In genomic region chr17:59380474-59380873, GRCh38 we compare ENCODE assay signal across 25 cellular contexts. TPM values are rescaled to one million over a fixed set of nuclear protein-coding genes. Genes with fewer than 3 reads are reported as not detected.
DNase-seq lines count a peak whose midpoint lies in the region; ATAC-seq, FAIRE-seq and TF ChIP-seq lines count a peak whose summit lies in the region.
"Had no signal": no experiment of that assay in that cellular context is flagged by ENCODE, and none has a peak within 500 bp of the region (broad histone marks: within the 10 kb centered on the region; RNA-seq: fewer than 3 reads in every experiment).

No MANE protein-coding gene starts in this region.

- peaks cover 16% of the 10 kb centered on the region for H3K36me3 Mint-ChIP-seq in astrocyte (ENCODE audit: low read depth, unreplicated experiment)

- H3K4me3 ChIP-seq in astrocyte (ENCODE audit: insufficient read depth, low read depth, low read length) (no peak overlapping the region), mucosa of descending colon (no peak overlapping the region), subcutaneous abdominal adipose tissue (ENCODE audit: low read depth in 1 of 5, low read length in 5 of 5) (no peak overlapping the region)
- H3K4me3 ChIP-seq: GM12878, MG63, prostate gland had no signal

- TF ChIP-seq CTCF in VCaP (conservative IDR thresholded peaks at IDR 0.05) (no peak), astrocyte (IDR thresholded peaks at IDR 0.05; ENCODE audit: insufficient read depth, low read depth, low read length) (no peak), mucosa of descending colon (IDR thresholded peaks at IDR 0.05) (no peak)

- no peaks in the 10 kb centered on the region for H3K79me2 ChIP-seq in astrocyte (ENCODE audit: insufficient read depth, low read length)

- H3K27ac ChIP-seq in VCaP (peak overlapping the region; percentile 76), astrocyte (ENCODE audit: low read depth, low read length) (no peak overlapping the region), subcutaneous abdominal adipose tissue (ENCODE audit: low read depth, low read length) (peak overlapping the region; percentile 0)

- ATAC-seq in mucosa of descending colon, result peak; percentile 55
- ATAC-seq: effector memory CD8-positive, alpha-beta T cell; GM12878 had no signal

- no peak for FAIRE-seq in astrocyte (lab: Jason Lieb, UNC)
- FAIRE-seq: GM12878 had no signal

- H3K9ac ChIP-seq in astrocyte (ENCODE audit: low read length) (no peak overlapping the region), subcutaneous abdominal adipose tissue (ENCODE audit: low read length in 5 of 5) (no peak overlapping the region)

- H3K4me3 Mint-ChIP-seq in astrocyte (ENCODE audit: unreplicated experiment), result no peak overlapping the region
- H3K4me3 Mint-ChIP-seq: effector memory CD8-positive, alpha-beta T cell; neural crest cell had no signal

- DNase-seq in astrocyte (ENCODE audit: low read depth) (no peak), mucosa of descending colon (no peak), DMS 273 (lab: John Stamatoyannopoulos, UW; ENCODE audit: unreplicated experiment) (no peak), NCI-H1417 (lab: John Stamatoyannopoulos, UW) (no peak), COLO668 (lab: John Stamatoyannopoulos, UW; ENCODE audit: unreplicated experiment) (no peak)
- DNase-seq in activated T-cell treated with anti-CD3 and anti-CD28 coated beads, Interleukin-2, amount 50 U/mL, for 1 hour, result no peak
- DNase-seq: activated CD4-positive, alpha-beta T cell treated with anti-CD3 and anti-CD28 coated beads for 4 hours; CD4-positive, CD25-positive, alpha-beta regulatory T cell; cerebellar nuclear complex; DMS53; effector memory CD8-positive, alpha-beta T cell; GOT3; MG63; midbrain; NCI-H146; NCI-H2171 treated with DMSO at 0.1 percent for 48 hours; NCI-H774; OCI-M1; SHP77 treated with DMSO at 0.1 percent for 48 hours; T-helper 1 cell had no signal

- H3K9me3 Mint-ChIP-seq in astrocyte (ENCODE audit: unreplicated experiment), result no peaks in the 10 kb centered on the region
- H3K9me3 Mint-ChIP-seq: CD4-positive, CD25-positive, alpha-beta regulatory T cell; effector memory CD8-positive, alpha-beta T cell; neural crest cell had no signal

- H3K4me1 Mint-ChIP-seq in astrocyte (ENCODE audit: low read depth, unreplicated experiment), result peaks cover 46% of the 10 kb centered on the region

- H3K9me3 ChIP-seq in astrocyte (ENCODE audit: insufficient read depth, low read depth, low read length) (no peaks in the 10 kb centered on the region), mucosa of descending colon (no peaks in the 10 kb centered on the region), subcutaneous abdominal adipose tissue (ENCODE audit: control insufficient read depth in 5 of 5, low read length in 5 of 5) (no peaks in the 10 kb centered on the region)
- H3K9me3 ChIP-seq: MG63, prostate gland had no signal

- intact Hi-C loops in mucosa of descending colon (cut with DNase I, micrococcal nuclease), result no loop called here

- no peak overlapping the region for H3K4me2 ChIP-seq in astrocyte (ENCODE audit: low read length)

- no peaks in the 10 kb centered on the region for H3K27me3 Mint-ChIP-seq in astrocyte (ENCODE audit: low read depth, unreplicated experiment)
- H3K27me3 Mint-ChIP-seq: CD4-positive, CD25-positive, alpha-beta regulatory T cell; effector memory CD8-positive, alpha-beta T cell had no signal

- H2AFZ ChIP-seq in astrocyte (ENCODE audit: low read depth, low read length), result no peak overlapping the region

- no peaks in the 10 kb centered on the region for H3K27me3 ChIP-seq in astrocyte (ENCODE audit: insufficient read depth, low read length)
- no peaks in the 10 kb centered on the region for H3K27me3 ChIP-seq in subcutaneous abdominal adipose tissue (ENCODE audit: control insufficient read depth in 5 of 5, insufficient read depth in 4 of 5, low read length in 5 of 5)
- H3K27me3 ChIP-seq: MG63 had no signal

- no peaks in the 10 kb centered on the region for H3K36me3 ChIP-seq in astrocyte (ENCODE audit: insufficient read depth, low read length)
- H3K36me3 ChIP-seq in mucosa of descending colon (ENCODE audit: low read depth), result no peaks in the 10 kb centered on the region
- H3K36me3 ChIP-seq in subcutaneous abdominal adipose tissue (ENCODE audit: control insufficient read depth in 5 of 5, insufficient read depth in 5 of 5, low read length in 5 of 5), result peaks cover 0 to 6% (median 0%) of the 10 kb centered on the region in 5 donors
- H3K36me3 ChIP-seq: MG63, prostate gland had no signal

- H3K27ac Mint-ChIP-seq in astrocyte (ENCODE audit: unreplicated experiment), result peak overlapping the region; percentile 47
- H3K27ac Mint-ChIP-seq: effector memory CD8-positive, alpha-beta T cell had no signal

- H3K4me1 ChIP-seq in astrocyte (ENCODE audit: insufficient read depth, low read length) (peaks cover 16% of the 10 kb centered on the region), mucosa of descending colon (ENCODE audit: low read depth) (peaks cover 56% of the 10 kb centered on the region), subcutaneous abdominal adipose tissue (ENCODE audit: control insufficient read depth in 5 of 5, insufficient read depth in 5 of 5, low read length in 5 of 5) (peaks cover 9 to 53% (median 46%) of the 10 kb centered on the region in 5 donors)

- no peaks in the 10 kb centered on the region for H4K20me1 ChIP-seq in astrocyte (ENCODE audit: insufficient read depth, low read length)

RNA-seq across cellular contexts. Expression of gene YPEL2, which starts 49.0 kb away (rescaled TPM):
- total RNA-seq in astrocyte, result 36.2 and 41.1 TPM in 2 replicates
- total RNA-seq in mucosa of descending colon, result 10 to 100 TPM; 29.6 to 33.8 (median 32.8) TPM
